22 cellular contexts compared by ENCODE assay signal in genomic region chr16:11507991-11508390, GRCh38.
DNase-seq lines count a peak whose midpoint lies in the region; ATAC-seq and TF ChIP-seq lines count a peak whose summit lies in the region.
"Had no signal": no experiment of that assay in that cellular context is flagged by ENCODE, and none has a peak within 500 bp of the region (broad histone marks: within the 10 kb centered on the region; RNA-seq: fewer than 3 reads in every experiment).

No MANE protein-coding gene starts in this region.

- no peaks in the 10 kb centered on the region for H3K9me3 ChIP-seq in CD4-positive, alpha-beta T cell (ENCODE audit: control insufficient read depth, low read length)

- H3K36me3 Mint-ChIP-seq in activated CD4-positive, alpha-beta T cell treated with anti-CD3 and anti-CD28 coated beads for 36 hours (ENCODE audit: low read depth), result no peaks in the 10 kb centered on the region
- H3K36me3 Mint-ChIP-seq in osteocyte (ENCODE audit: unreplicated experiment), result no peaks in the 10 kb centered on the region
- no peaks in the 10 kb centered on the region for H3K36me3 Mint-ChIP-seq in CD4-positive, alpha-beta T cell (ENCODE audit: low read depth)

- no peak for DNase-seq in activated CD4-positive, alpha-beta T cell treated with anti-CD3 and anti-CD28 coated beads for 36 hours
- no peak for DNase-seq in activated CD4-positive, alpha-beta T cell treated with anti-CD3 and anti-CD28 coated beads for 1 hour
- DNase-seq in M059J (ENCODE audit: low read depth), result peak; percentile 68
- DNase-seq in amniotic epithelial cell (ENCODE audit: low read depth), result peak; percentile 19
- no peak for DNase-seq in osteocyte (ENCODE audit: extremely low spot score, unreplicated experiment)
- no peak for DNase-seq in lower leg skin (ENCODE audit: low spot score in 2 of 2)
- DNase-seq in hippocampal formation (lab: John Stamatoyannopoulos, UW), result no peak
- no peak for DNase-seq in CD4-positive, alpha-beta T cell
- DNase-seq: AML-193, COR-L47, DMS 273 treated with DMSO at 0.1 percent for 48 hours, GF-D8, NCI-H1694 treated with DMSO at 0.1 percent for 48 hours, NCI-H2107, NCI-H2227 treated with DMSO at 0.1 percent for 48 hours, NCI-H510A treated with DMSO at 0.1 percent for 48 hours, NCI-H82, PC-9 had no signal

- POLR2A ChIA-PET in activated CD4-positive, alpha-beta T cell treated with anti-CD3 and anti-CD28 coated beads for 36 hours (lab: Charles Lee), result no interaction called here
- POLR2A ChIA-PET in CD4-positive, alpha-beta T cell (lab: Charles Lee), result no interaction called here

- no peaks in the 10 kb centered on the region for H3K9me3 Mint-ChIP-seq in activated CD4-positive, alpha-beta T cell treated with anti-CD3 and anti-CD28 coated beads for 36 hours (ENCODE audit: low read depth)
- no peaks in the 10 kb centered on the region for H3K9me3 Mint-ChIP-seq in osteocyte (ENCODE audit: unreplicated experiment)
- H3K9me3 Mint-ChIP-seq in CD4-positive, alpha-beta T cell, result no peaks in the 10 kb centered on the region
- H3K9me3 Mint-ChIP-seq: GM23338 had no signal

- intact Hi-C loops in activated CD4-positive, alpha-beta T cell treated with anti-CD3 and anti-CD28 coated beads for 36 hours (cut with DNase I, micrococcal nuclease), result no loop called here
- intact Hi-C loops in lower leg skin (cut with DNase I; ENCODE audit: low total_unique reads), result no loop called here
- intact Hi-C loops in CD4-positive, alpha-beta T cell (cut with DNase I, micrococcal nuclease), result no loop called here

- no peaks in the 10 kb centered on the region for H3K4me1 Mint-ChIP-seq in activated CD4-positive, alpha-beta T cell treated with anti-CD3 and anti-CD28 coated beads for 36 hours
- no peaks in the 10 kb centered on the region for H3K4me1 Mint-ChIP-seq in osteocyte (ENCODE audit: unreplicated experiment)
- no peaks in the 10 kb centered on the region for H3K4me1 Mint-ChIP-seq in CD4-positive, alpha-beta T cell (ENCODE audit: low read depth)

- ATAC-seq in activated CD4-positive, alpha-beta T cell treated with anti-CD3 and anti-CD28 coated beads for 36 hours, result peak; percentile 63
- ATAC-seq in CD4-positive, alpha-beta T cell (ENCODE audit: poor library complexity), result no peak
- ATAC-seq: GM23338, HCT116, K562 had no signal

- no peak for TF ChIP-seq CTCF in osteocyte (IDR thresholded peaks at IDR 0.05)
- no peak for TF ChIP-seq CTCF in lower leg skin (IDR thresholded peaks at IDR 0.05)
- TF ChIP-seq CTCF in CD4-positive, alpha-beta T cell (IDR thresholded peaks at IDR 0.05), result no peak

- no peak for TF ChIP-seq POLR2A in lower leg skin (IDR thresholded peaks at IDR 0.05)

- CTCF ChIA-PET in activated CD4-positive, alpha-beta T cell treated with anti-CD3 and anti-CD28 coated beads for 36 hours (lab: Charles Lee), result no interaction called here
- CTCF ChIA-PET in CD4-positive, alpha-beta T cell (lab: Charles Lee), result no interaction called here

- H3K27ac Mint-ChIP-seq in activated CD4-positive, alpha-beta T cell treated with anti-CD3 and anti-CD28 coated beads for 36 hours, result no peak overlapping the region
- H3K27ac Mint-ChIP-seq in osteocyte (ENCODE audit: unreplicated experiment), result peak overlapping the region; percentile 23
- H3K27ac Mint-ChIP-seq in CD4-positive, alpha-beta T cell, result no peak overlapping the region
- H3K27ac Mint-ChIP-seq: GM23338 had no signal

- 58 to 66% methylated on average over 3 of the region's 3 CpGs for WGBS in lower leg skin, 2 donors

- no peak overlapping the region for H3K4me3 Mint-ChIP-seq in activated CD4-positive, alpha-beta T cell treated with anti-CD3 and anti-CD28 coated beads for 36 hours
- no peak overlapping the region for H3K4me3 Mint-ChIP-seq in osteocyte (ENCODE audit: unreplicated experiment)
- H3K4me3 Mint-ChIP-seq in CD4-positive, alpha-beta T cell, result no peak overlapping the region
- H3K4me3 Mint-ChIP-seq: GM23338 had no signal

- H3K4me3 ChIP-seq in lower leg skin (ENCODE audit: low read depth, poor library complexity, severe bottlenecking), result no peak overlapping the region
- H3K4me3 ChIP-seq: GM23338, K562, PC-9 had no signal

- no peak overlapping the region for H3K27ac ChIP-seq in CD4-positive, alpha-beta T cell (ENCODE audit: low read depth, low read length)
- H3K27ac ChIP-seq: 22Rv1, PC-9 had no signal

- no peaks in the 10 kb centered on the region for H3K27me3 ChIP-seq in CD4-positive, alpha-beta T cell (ENCODE audit: control insufficient read depth, insufficient read depth, low read length)

- no peaks in the 10 kb centered on the region for H3K27me3 Mint-ChIP-seq in activated CD4-positive, alpha-beta T cell treated with anti-CD3 and anti-CD28 coated beads for 36 hours
- no peaks in the 10 kb centered on the region for H3K27me3 Mint-ChIP-seq in osteocyte (ENCODE audit: unreplicated experiment)
- H3K27me3 Mint-ChIP-seq in CD4-positive, alpha-beta T cell, result no peaks in the 10 kb centered on the region

Comparison
In these comparisons a context has a peak if more than half of its experiments do, and no peak if none do; other contexts are left out.
1. DNase-seq: peak in M059J (single experiment) and amniotic epithelial cell (single experiment); none in activated CD4-positive, alpha-beta T cell treated with anti-CD3 and anti-CD28 coated beads for 36 hours (single experiment), activated CD4-positive, alpha-beta T cell treated with anti-CD3 and anti-CD28 coated beads for 1 hour (single experiment), osteocyte (single experiment), lower leg skin (0 of 2), hippocampal formation (0 of 2) and CD4-positive, alpha-beta T cell (0 of 10).